In genomic region chr10:132007681-132008080, GRCh38 we compare ENCODE assay signal across 29 cellular contexts. TPM values are rescaled to one million over a fixed set of nuclear protein-coding genes. Genes with fewer than 3 reads are reported as not detected.
"Had no signal": no experiment of that assay in that cellular context is flagged by ENCODE, and none has a peak within 500 bp of the region (broad histone marks: within the 10 kb centered on the region; RNA-seq: fewer than 3 reads in every experiment).

No MANE protein-coding gene starts in this region.

- H3K27ac ChIP-seq: left lung, lower lobe of right lung, neural progenitor cell, neutrophil, parathyroid adenoma, right atrium auricular region, right lobe of liver, tibial nerve, uterus had no signal

- H3K4me2 ChIP-seq: neural progenitor cell, smooth muscle cell had no signal

- H3K36me3 Mint-ChIP-seq: immature natural killer cell; neural progenitor cell; stimulated activated memory B cell treated with anti-CD40 and anti-IgM and Interleukin-4, amounts not matched to agents 10 μg/mL and 1 μg/mL and 100 μg/mL, for 72 hours; type B pancreatic cell had no signal

- H2AFZ ChIP-seq: neural progenitor cell, parathyroid adenoma had no signal

- ATAC-seq: left colon; left lung; lower lobe of right lung; mucosa of descending colon; naive thymus-derived CD4-positive, alpha-beta T cell; right lobe of liver; stimulated activated memory B cell treated with anti-CD40 and anti-IgM and Interleukin-4, amounts not matched to agents 10 μg/mL and 1 μg/mL and 100 μg/mL, for 72 hours; stimulated activated naive CD8-positive, alpha-beta T cell treated with anti-CD3 and anti-CD28 coated beads, Interleukin-15, amount 100 ng/mL, for 72 hours had no signal

- H3K9ac ChIP-seq: neural progenitor cell, parathyroid adenoma had no signal

- H3K4me3 Mint-ChIP-seq: immature natural killer cell; naive thymus-derived CD4-positive, alpha-beta T cell; nephron; neural progenitor cell; stimulated activated memory B cell treated with anti-CD40 and anti-IgM and Interleukin-4, amounts not matched to agents 10 μg/mL and 1 μg/mL and 100 μg/mL, for 72 hours; stimulated activated naive CD8-positive, alpha-beta T cell treated with anti-CD3 and anti-CD28 coated beads, Interleukin-15, amount 100 ng/mL, for 72 hours; type B pancreatic cell had no signal

- H3K9me3 ChIP-seq: left lung, lower lobe of right lung, neutrophil, right atrium auricular region, right lobe of liver, uterus had no signal

- H3K4me1 Mint-ChIP-seq: immature natural killer cell; nephron; stimulated activated memory B cell treated with anti-CD40 and anti-IgM and Interleukin-4, amounts not matched to agents 10 μg/mL and 1 μg/mL and 100 μg/mL, for 72 hours had no signal

- H3K36me3 ChIP-seq: left lung, lower lobe of right lung, neural progenitor cell, neutrophil, right atrium auricular region, right lobe of liver, uterus had no signal

- H3K27ac Mint-ChIP-seq: immature natural killer cell; naive thymus-derived CD4-positive, alpha-beta T cell; nephron; neural progenitor cell; stimulated activated memory B cell treated with anti-CD40 and anti-IgM and Interleukin-4, amounts not matched to agents 10 μg/mL and 1 μg/mL and 100 μg/mL, for 72 hours; stimulated activated naive CD8-positive, alpha-beta T cell treated with anti-CD3 and anti-CD28 coated beads, Interleukin-15, amount 100 ng/mL, for 72 hours; type B pancreatic cell had no signal

- H3K27me3 ChIP-seq: left lung, neural progenitor cell, right atrium auricular region, right lobe of liver, tibial nerve, uterus had no signal

- H3K79me2 ChIP-seq: parathyroid adenoma had no signal

- H3K4me1 ChIP-seq: left lung, lower lobe of right lung, neural progenitor cell, parathyroid adenoma, right atrium auricular region, tibial nerve, uterus had no signal

- DNase-seq: hypothalamus; immature natural killer cell; left colon; lower lobe of right lung; mammary epithelial cell; mesenchymal stem cell; midbrain; mucosa of descending colon; naive thymus-derived CD4-positive, alpha-beta T cell; occipital lobe; right lobe of liver; stimulated activated CD4-positive, alpha-beta T cell treated with anti-CD3 and anti-CD28 coated beads, Interleukin-1b, Interleukin-23, amount 100 ng/mL, for 48 hours; stimulated activated CD4-positive, alpha-beta T cell treated with anti-CD3 and anti-CD28 coated beads, Interleukin-2, amount 100 ng/mL, for 48 hours; stimulated activated CD4-positive, alpha-beta T cell treated with anti-CD3 and anti-CD28 coated beads, Interleukin-4, amount 100 ng/mL, for 4 hours; stimulated activated CD8-positive, alpha-beta memory T cell treated with anti-CD3 and anti-CD28 coated beads, Interleukin-4, amount 100 ng/mL, for 48 hours; stimulated activated naive CD4-positive, alpha-beta T cell treated with Interleukin-2 at 50 U/mL for 16 hours; stimulated activated naive CD8-positive, alpha-beta T cell treated with anti-CD3 and anti-CD28 coated beads, Interleukin-15, amount 100 ng/mL, for 72 hours; substantia nigra; uterus had no signal

- H3K9me3 Mint-ChIP-seq: immature natural killer cell, nephron, neural progenitor cell, type B pancreatic cell had no signal

- H3K4me3 ChIP-seq: left lung, lower lobe of right lung, mucosa of descending colon, neural progenitor cell, right atrium auricular region, right lobe of liver, smooth muscle cell, tibial nerve, uterus had no signal

RNA-seq across cellular contexts. Expression of gene JAKMIP3, which starts 58.1 kb away (rescaled TPM):
- total RNA-seq: smooth muscle cell had no signal
- polyA plus RNA-seq: immature natural killer cell had no signal
